ENCODE assay signal across 16 cellular contexts in genomic region chr5:112710896-112711295, GRCh38.
"Had no signal": no experiment of that assay in that cellular context is flagged by ENCODE, and none has a peak within 500 bp of the region (broad histone marks: within the 10 kb centered on the region; RNA-seq: fewer than 3 reads in every experiment).

No MANE protein-coding gene starts in this region.

- H3K27me3 ChIP-seq: cardiac muscle cell, transverse colon had no signal

- H3K27ac ChIP-seq: cardiac muscle cell, left ventricle myocardium inferior, prostate gland, transverse colon had no signal

- H3K9me3 ChIP-seq: left ventricle myocardium inferior, prostate gland, transverse colon had no signal

- DNase-seq: activated CD4-positive, alpha-beta T cell treated with anti-CD3 and anti-CD28 coated beads, Interleukin-2, amount 50 U/mL, for 4 hours; activated CD4-positive, CD25-positive, alpha-beta regulatory T cell; activated naive CD4-positive, alpha-beta T cell treated with Interleukin-2 at 50 U/mL for 16 hours; hypothalamus; left ventricle myocardium inferior; right cardiac atrium; small intestine; stimulated activated CD4-positive, alpha-beta T cell treated with anti-CD3 and anti-CD28 coated beads, Interleukin-4, amount 100 ng/mL, for 4 hours; stimulated activated CD8-positive, alpha-beta memory T cell treated with anti-CD3 and anti-CD28 coated beads, Interleukin-4, amount 100 ng/mL, for 48 hours; stimulated activated naive CD8-positive, alpha-beta T cell treated with anti-CD3 and anti-CD28 coated beads, Interleukin-15, Interleukin-2, amounts not matched to agents 100 U/mL and 50 U/mL, for 24 hours; transverse colon had no signal

- H3K36me3 ChIP-seq: cardiac muscle cell, left ventricle myocardium inferior, prostate gland, transverse colon had no signal

- H3K4me3 ChIP-seq: cardiac muscle cell, left ventricle myocardium inferior, prostate gland, transverse colon had no signal

- ATAC-seq: activated T-helper 17 cell treated with anti-CD3 and anti-CD28 coated beads, Interleukin-2, amount 50 U/mL, for 72 hours; esophagus mucosa; natural killer cell treated with Interleukin-12 subunit alpha and Interleukin-12 subunit beta and Interleukin-15 and Interleukin-18, amount 100 ng/mL, for 72 hours; right cardiac atrium; stimulated activated naive CD8-positive, alpha-beta T cell treated with anti-CD3 and anti-CD28 coated beads, Interleukin-15, Interleukin-2, amounts not matched to agents 100 U/mL and 50 U/mL, for 24 hours had no signal
